In genomic region chr13:61276401-61276800, GRCh38 we compare ENCODE assay signal across 26 cellular contexts.
"Had no signal": no experiment of that assay in that cellular context is flagged by ENCODE, and none has a peak within 500 bp of the region (broad histone marks: within the 10 kb centered on the region; RNA-seq: fewer than 3 reads in every experiment).

No MANE protein-coding gene starts in this region.

- H3K27ac ChIP-seq: coronary artery, gastrocnemius medialis, heart right ventricle, neural progenitor cell, parathyroid adenoma, right atrium auricular region, thyroid gland, vagina had no signal

- H3K9ac ChIP-seq: neural progenitor cell, parathyroid adenoma had no signal

- H3K4me1 ChIP-seq: gastrocnemius medialis, heart right ventricle, neural progenitor cell, parathyroid adenoma, right atrium auricular region, thyroid gland, vagina had no signal

- DNase-seq: dermis blood vessel endothelial cell; effector memory CD8-positive, alpha-beta T cell; gastrocnemius medialis; glutamatergic neuron; heart right ventricle; hippocampal formation; immature natural killer cell; islet precursor cell; mucosa of descending colon; naive B cell; stimulated activated CD4-positive, alpha-beta T cell treated with anti-CD3 and anti-CD28 coated beads, Interleukin-12 subunit alpha, Interleukin-12 subunit beta, amount 100 ng/mL, for 4 hours; stimulated activated CD4-positive, alpha-beta T cell treated with anti-CD3 and anti-CD28 coated beads, Interleukin-1b, Interleukin-23, amount 100 ng/mL, for 48 hours; stimulated activated CD4-positive, alpha-beta T cell treated with anti-CD3 and anti-CD28 coated beads, Interleukin-4, amount 100 ng/mL, for 1 hour; stimulated activated CD8-positive, alpha-beta memory T cell treated with anti-CD3 and anti-CD28 coated beads, Interleukin-4, amount 100 ng/mL, for 48 hours; stimulated activated naive CD4-positive, alpha-beta T cell; stimulated activated naive CD8-positive, alpha-beta T cell treated with anti-CD3 and anti-CD28 coated beads, Interleukin-15, amount 100 ng/mL, for 72 hours; thyroid gland had no signal

- H3K9me3 ChIP-seq: gastrocnemius medialis, right atrium auricular region, thyroid gland, vagina had no signal

- H3K79me2 ChIP-seq: parathyroid adenoma had no signal

- H3K4me3 ChIP-seq: coronary artery, gastrocnemius medialis, heart right ventricle, lung, mucosa of descending colon, neural progenitor cell, right atrium auricular region, smooth muscle cell, thyroid gland, vagina had no signal

- H2AFZ ChIP-seq: neural progenitor cell, parathyroid adenoma had no signal

- ATAC-seq: effector memory CD8-positive, alpha-beta T cell; gastrocnemius medialis; heart right ventricle; left lobe of liver; mucosa of descending colon; sciatic nerve; stimulated activated naive CD8-positive, alpha-beta T cell treated with anti-CD3 and anti-CD28 coated beads, Interleukin-15, amount 100 ng/mL, for 72 hours had no signal

- H3K27me3 ChIP-seq: gastrocnemius medialis, heart right ventricle, neural progenitor cell, right atrium auricular region, thyroid gland, vagina had no signal

- H3K36me3 ChIP-seq: gastrocnemius medialis, heart right ventricle, neural progenitor cell, right atrium auricular region, thyroid gland, vagina had no signal

- H3K4me2 ChIP-seq: neural progenitor cell, smooth muscle cell had no signal
